In the genomic region with DNA sequence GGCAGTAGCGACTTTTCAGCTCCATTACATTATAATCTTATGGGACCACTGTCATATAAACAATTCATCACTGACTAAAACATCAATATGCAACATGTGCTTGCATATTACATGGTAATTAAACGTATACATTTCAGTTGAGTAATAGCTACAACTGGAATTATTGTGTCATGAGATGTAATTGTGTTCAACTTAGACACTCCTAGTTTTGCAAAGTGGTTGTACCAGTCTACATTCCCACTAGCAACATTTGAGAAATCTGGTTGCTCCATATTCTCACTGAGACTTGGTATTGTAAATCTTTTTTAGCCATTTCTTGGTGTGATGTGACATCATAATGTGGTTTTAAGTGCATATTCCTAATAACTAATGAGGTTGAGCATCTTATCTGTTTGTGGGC, we compare ENCODE assay signal across 8 cellular contexts.
"Had no signal": no experiment of that assay in that cellular context is flagged by ENCODE, and none has a peak within 500 bp of the region (broad histone marks: within the 10 kb centered on the region; RNA-seq: fewer than 3 reads in every experiment).

No MANE protein-coding gene starts in this region.

- FAIRE-seq: HepG2, HTR-8/SVneo, K562 had no signal

- DNase-seq: IMR-90, KBM-7, KG1 had no signal

- H3K4me3 Mint-ChIP-seq: IgD-negative memory B cell had no signal

- H3K27me3 Mint-ChIP-seq: IgD-negative memory B cell had no signal

- H3K27ac ChIP-seq: HL-60 had no signal

- H3K4me1 Mint-ChIP-seq: IgD-negative memory B cell had no signal

- H3K36me3 Mint-ChIP-seq: IgD-negative memory B cell had no signal

- H3K27ac Mint-ChIP-seq: IgD-negative memory B cell had no signal

- H3K4me3 ChIP-seq: K562 had no signal

- ATAC-seq: HepG2, K562 had no signal
